In genomic region chr5:114435885-114436299, GRCh38 we compare ENCODE assay signal across 15 cellular contexts.
DNase-seq lines count a peak whose midpoint lies in the region; ATAC-seq and TF ChIP-seq lines count a peak whose summit lies in the region.
"Had no signal": no experiment of that assay in that cellular context is flagged by ENCODE, and none has a peak within 500 bp of the region (broad histone marks: within the 10 kb centered on the region; RNA-seq: fewer than 3 reads in every experiment).

No MANE protein-coding gene starts in this region.

- no peak overlapping the region for H3K4me3 ChIP-seq in smooth muscle cell
- H3K4me3 ChIP-seq in Peyer's patch = no peak overlapping the region
- H3K4me3 ChIP-seq: left ventricle myocardium inferior, PC-9 had no signal

- H4K20me1 ChIP-seq in smooth muscle cell (ENCODE audit: low read depth) = no peaks in the 10 kb centered on the region

- TF ChIP-seq POLR2A in Peyer's patch (IDR thresholded peaks at IDR 0.05) = no peak

- WGBS in smooth muscle cell (ENCODE audit: low lambda C conversion rate) = 80% methylated on average over 1 of the region's 1 CpG

- H2AFZ ChIP-seq in smooth muscle cell (ENCODE audit: low read depth) = no peak overlapping the region
- H2AFZ ChIP-seq: PC-9 had no signal

- peak; percentile 77 for ATAC-seq in GM18909 (IDR thresholded peaks at IDR 0.05; ENCODE audit: poor library complexity, unreplicated experiment)
- peak; percentile 71 for ATAC-seq in GM21723 (IDR thresholded peaks at IDR 0.05; ENCODE audit: unreplicated experiment)
- peak; percentile 55 for ATAC-seq in HG03103 (IDR thresholded peaks at IDR 0.05; ENCODE audit: low read depth, unreplicated experiment)
- ATAC-seq: activated T-helper 17 cell treated with anti-CD3 and anti-CD28 coated beads, Interleukin-2, amount 50 U/mL, for 72 hours had no signal

- TF ChIP-seq CTCF in smooth muscle cell (IDR thresholded peaks at IDR 0.05; ENCODE audit: borderline replicate concordance, insufficient read depth, poor library complexity, severe bottlenecking) (no peak), Peyer's patch (IDR thresholded peaks at IDR 0.05) (no peak)

- H3K79me2 ChIP-seq in smooth muscle cell (ENCODE audit: low read depth) = no peaks in the 10 kb centered on the region

- no peak for DNase-seq in smooth muscle cell (lab: John Stamatoyannopoulos, UW; ENCODE audit: unreplicated experiment)
- no peak for DNase-seq in Peyer's patch
- no peak for DNase-seq in mesenteric fat pad (ENCODE audit: low spot score)
- no peak for DNase-seq in NCI-H69 (lab: John Stamatoyannopoulos, UW)
- DNase-seq: activated CD4-positive, alpha-beta T cell treated with anti-CD3 and anti-CD28 coated beads, Interleukin-2, amount 10 ng/mL, durations not matched to agents 7 days and 5 days; CD8-positive, alpha-beta memory T cell; left ventricle myocardium inferior; NCI-H2081 treated with DMSO at 0.1 percent for 48 hours; PC-9; T-helper 2 cell had no signal

- no peaks in the 10 kb centered on the region for H3K27me3 ChIP-seq in smooth muscle cell (ENCODE audit: low read depth)
- H3K27me3 ChIP-seq in Peyer's patch = no peaks in the 10 kb centered on the region
- H3K27me3 ChIP-seq: neutrophil had no signal

- no peaks in the 10 kb centered on the region for H3K9me3 ChIP-seq in smooth muscle cell (replicated peaks; ENCODE audit: low read depth)
- no peaks in the 10 kb centered on the region for H3K9me3 ChIP-seq in Peyer's patch
- H3K9me3 ChIP-seq: left ventricle myocardium inferior, neutrophil had no signal

- H3F3A ChIP-seq in smooth muscle cell (ENCODE audit: low read depth) = no peaks in the 10 kb centered on the region

- peak overlapping the region; percentile 61 for H3K4me2 ChIP-seq in smooth muscle cell
- H3K4me2 ChIP-seq: PC-9 had no signal

- no peak overlapping the region for H3K9ac ChIP-seq in smooth muscle cell (ENCODE audit: low read depth)

- H3K27ac ChIP-seq in smooth muscle cell (ENCODE audit: low read depth) (no peak overlapping the region), Peyer's patch (no peak overlapping the region)
- H3K27ac ChIP-seq: left ventricle myocardium inferior, neutrophil, PC-9 had no signal

- no peaks in the 10 kb centered on the region for H3K36me3 ChIP-seq in smooth muscle cell (ENCODE audit: low read depth)
- H3K36me3 ChIP-seq in Peyer's patch = no peaks in the 10 kb centered on the region
- H3K36me3 ChIP-seq: left ventricle myocardium inferior, neutrophil had no signal

- H3K4me1 ChIP-seq in smooth muscle cell (ENCODE audit: low read depth) (peaks cover 39% of the 10 kb centered on the region), Peyer's patch (no peaks in the 10 kb centered on the region)
